In genomic region chr18:9756566-9757470, GRCh38 we compare ENCODE assay signal across 14 cellular contexts.
"Had no signal": no experiment of that assay in that cellular context is flagged by ENCODE, and none has a peak within 500 bp of the region (broad histone marks: within the 10 kb centered on the region; RNA-seq: fewer than 3 reads in every experiment).

No MANE protein-coding gene starts in this region.

- H3K9me3 ChIP-seq: body of pancreas, psoas muscle, tibial nerve had no signal

- DNase-seq: activated CD4-positive, alpha-beta T cell treated with anti-CD3 and anti-CD28 coated beads, Interleukin-2, amount 50 U/mL, for 1 hour; activated naive CD4-positive, alpha-beta T cell treated with anti-CD3 and anti-CD28 coated beads, Interleukin-2, amount 10 ng/mL, durations not matched to agents 7 days and 5 days; activated T-cell treated with anti-CD3 and anti-CD28 coated beads for 4 hours; body of pancreas; dermis blood vessel endothelial cell; glutamatergic neuron; natural killer cell; occipital lobe; psoas muscle; stimulated activated CD4-positive, alpha-beta T cell treated with anti-CD3 and anti-CD28 coated beads, Interleukin-15, amount 100 ng/mL, for 24 hours had no signal

- H3K27me3 ChIP-seq: body of pancreas, tibial nerve had no signal

- H3K36me3 ChIP-seq: tibial nerve had no signal

- H3K4me1 ChIP-seq: body of pancreas, psoas muscle had no signal

- ATAC-seq: activated T-helper 17 cell treated with anti-CD3 and anti-CD28 coated beads, Interleukin-2, amount 50 U/mL, for 72 hours; body of pancreas; psoas muscle; WTC11 had no signal

- H3K4me3 ChIP-seq: body of pancreas, psoas muscle, SK-N-MC, tibial nerve had no signal

- H3K27ac ChIP-seq: body of pancreas, psoas muscle, SK-N-MC had no signal
